Comparison of ENCODE assay signal across 27 cellular contexts in the genomic region with DNA sequence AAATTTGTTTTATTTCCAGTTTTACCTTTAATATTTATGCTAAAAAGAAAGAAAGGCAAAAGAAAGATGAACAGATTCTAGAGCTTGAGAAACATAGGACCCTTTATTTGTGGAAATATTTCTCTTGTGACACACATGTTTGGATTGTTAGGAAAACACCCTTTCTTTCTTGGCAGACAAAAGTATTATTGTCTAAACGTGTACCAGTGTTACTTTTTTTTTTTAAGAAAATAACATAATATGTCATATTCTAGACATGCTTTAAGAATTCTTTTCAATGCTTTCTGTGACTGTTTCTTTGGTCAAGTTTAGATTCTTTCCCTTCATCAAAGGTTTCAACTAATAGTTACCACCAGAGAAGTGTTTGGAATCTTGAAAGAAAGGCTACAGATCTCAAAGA.
DNase-seq lines count a peak whose midpoint lies in the region; ATAC-seq and TF ChIP-seq lines count a peak whose summit lies in the region.
"Had no signal": no experiment of that assay in that cellular context is flagged by ENCODE, and none has a peak within 500 bp of the region (broad histone marks: within the 10 kb centered on the region; RNA-seq: fewer than 3 reads in every experiment).

No MANE protein-coding gene starts in this region.

- H3K9me3 ChIP-seq in esophagus squamous epithelium, result no peaks in the 10 kb centered on the region
- H3K9me3 ChIP-seq: adrenal gland, vagina had no signal

- DNase-seq in RPMI7951 (ENCODE audit: low read depth) (peak; percentile 21), cardiac fibroblast (ENCODE audit: low read depth in 2 of 2) (peak; percentile 58 to 93), foreskin keratinocyte (peak in 1 of 2 donors; percentile 30), esophagus squamous epithelium (lab: John Stamatoyannopoulos, UW) (no peak), NCI-H2107 treated with DMSO at 0.1 percent for 48 hours (lab: John Stamatoyannopoulos, UW; ENCODE audit: unreplicated experiment) (no peak), NCI-H2107 (lab: John Stamatoyannopoulos, UW) (no peak)
- DNase-seq: activated CD4-positive, alpha-beta T cell treated with anti-CD3 and anti-CD28 coated beads, Interleukin-2, amount 50 U/mL, for 48 hours; activated naive CD4-positive, alpha-beta T cell treated with Interleukin-2 at 50 U/mL for 16 hours; adrenal gland; CD8-positive, alpha-beta T cell; DMS153; KG1; mesenchymal stem cell; NCI-H1417; NCI-H2029 treated with DMSO at 0.1 percent for 48 hours; NCI-H226; NCI-H774; posterior cingulate gyrus; RPMI8226; stimulated activated naive CD8-positive, alpha-beta T cell treated with anti-CD3 and anti-CD28 coated beads, Interleukin-15, amount 100 ng/mL, for 72 hours; T-helper 17 cell had no signal

- H3K4me1 ChIP-seq in ACC112 (ENCODE audit: control insufficient read depth, insufficient read depth, low read length, unreplicated experiment), result peaks cover 24% of the 10 kb centered on the region
- H3K4me1 ChIP-seq in foreskin keratinocyte, result no peaks in the 10 kb centered on the region
- H3K4me1 ChIP-seq in esophagus squamous epithelium, result no peaks in the 10 kb centered on the region
- H3K4me1 ChIP-seq: adrenal gland, neural progenitor cell, vagina had no signal

- H3K4me3 ChIP-seq in ACC112 (ENCODE audit: low read depth, low read length) (no peak overlapping the region), cardiac fibroblast (replicated peaks in 1 of 2; ENCODE audit: low read depth in 2 of 2, low read length in 2 of 2) (no peak overlapping the region), esophagus squamous epithelium (no peak overlapping the region)
- H3K4me3 ChIP-seq: adrenal gland, neural progenitor cell, SK-N-MC, vagina had no signal

- no peaks in the 10 kb centered on the region for H3K79me2 ChIP-seq in ACC112 (ENCODE audit: control insufficient read depth, insufficient read depth, low read length, unreplicated experiment)

- peak overlapping the region; percentile 20 for H2AFZ ChIP-seq in ACC112 (ENCODE audit: low read length, unreplicated experiment)
- H2AFZ ChIP-seq: neural progenitor cell had no signal

- 0 out of 2 replicates have a peak, but pooled peaks cover 6% of the 10 kb centered on the region for H3K36me3 ChIP-seq in ACC112 (ENCODE audit: insufficient read depth, low read length)
- H3K36me3 ChIP-seq in esophagus squamous epithelium, result no peaks in the 10 kb centered on the region
- H3K36me3 ChIP-seq: adrenal gland, neural progenitor cell, vagina had no signal

- WGBS in esophagus squamous epithelium, 2 donors, result 10 to 17% methylated on average over 1 of the region's 1 CpG

- intact Hi-C loops in esophagus squamous epithelium (cut with DNase I), result no loop called here

- H3K27ac ChIP-seq in ACC112 (ENCODE audit: low read depth, low read length), result peak overlapping the region; percentile 89
- H3K27ac ChIP-seq in foreskin keratinocyte, result no peak overlapping the region
- H3K27ac ChIP-seq in esophagus squamous epithelium, result no peak overlapping the region
- H3K27ac ChIP-seq: adrenal gland, neural progenitor cell, SK-N-MC, vagina had no signal

- H3K27me3 ChIP-seq in ACC112 (ENCODE audit: insufficient read depth, low read length) (no peaks in the 10 kb centered on the region), foreskin keratinocyte (no peaks in the 10 kb centered on the region), esophagus squamous epithelium (no peaks in the 10 kb centered on the region)
- H3K27me3 ChIP-seq: adrenal gland, neural progenitor cell, vagina had no signal

- ATAC-seq in foreskin keratinocyte (peak; percentile 60), HG02759 (IDR thresholded peaks at IDR 0.05; ENCODE audit: unreplicated experiment) (no peak)
- ATAC-seq: activated CD4-positive, CD25-positive, alpha-beta regulatory T cell treated with anti-CD3 and anti-CD28 coated beads, Interleukin-2, amount 50 U/mL, for 24 hours; CD8-positive, alpha-beta T cell; stimulated activated naive CD8-positive, alpha-beta T cell treated with anti-CD3 and anti-CD28 coated beads, Interleukin-15, amount 100 ng/mL, for 72 hours; T-helper 17 cell had no signal

- TF ChIP-seq POLR2A in esophagus squamous epithelium (IDR thresholded peaks at IDR 0.05), result no peak

- TF ChIP-seq CTCF in cardiac fibroblast (IDR thresholded peaks at IDR 0.05; ENCODE audit: low read depth, low read length) (no peak), foreskin keratinocyte (conservative IDR thresholded peaks at IDR 0.05) (no peak), esophagus squamous epithelium (IDR thresholded peaks at IDR 0.05) (no peak)

Comparison
In these comparisons a context has a peak if more than half of its experiments do, and no peak if none do; other contexts are left out.
1. DNase-seq: peak in RPMI7951 (single experiment) and cardiac fibroblast (2 of 2); none in esophagus squamous epithelium (single experiment), NCI-H2107 treated with DMSO at 0.1 percent for 48 hours (single experiment) and NCI-H2107 (single experiment).